ENCODE assay signal across 11 cellular contexts in genomic region chr14:89673499-89674225, GRCh38.
A peak's percentile ranks its signal among the peaks of the same experiment; 100 is the strongest.
DNase-seq lines count a peak whose midpoint lies in the region; ATAC-seq, FAIRE-seq and TF ChIP-seq lines count a peak whose summit lies in the region.
"Had no signal": no experiment of that assay in that cellular context is flagged by ENCODE, and none has a peak within 500 bp of the region (broad histone marks: within the 10 kb centered on the region; RNA-seq: fewer than 3 reads in every experiment).

No MANE protein-coding gene starts in this region.

- H4K91ac ChIP-seq in trophoblast cell (ENCODE audit: low read depth, low read length), result no peak overlapping the region

- H3K9ac ChIP-seq in trophoblast cell (ENCODE audit: low read length), result no peak overlapping the region

- no peak for TF ChIP-seq CTCF in epithelial cell of esophagus (IDR thresholded peaks at IDR 0.05; ENCODE audit: insufficient read depth, low read depth, low read length, missing control alignments)

- H4K12ac ChIP-seq in trophoblast cell (ENCODE audit: low read depth, low read length), result no peak overlapping the region

- no peak overlapping the region for H4K8ac ChIP-seq in trophoblast cell (ENCODE audit: low read depth, low read length)

- no peak for ATAC-seq in HG02623 (IDR thresholded peaks at IDR 0.05; ENCODE audit: unreplicated experiment)

- peaks cover 13 to 18% of the 10 kb centered on the region in 2 experiments for H3K4me1 ChIP-seq in trophoblast cell (ENCODE audit: control insufficient read depth in 1 of 2, insufficient read depth in 2 of 2, low read length in 2 of 2)

- H2AK5ac ChIP-seq in trophoblast cell (ENCODE audit: low read length), result no peak overlapping the region

- no peak overlapping the region for H3K4me3 ChIP-seq in epithelial cell of esophagus (ENCODE audit: low read length)
- H3K4me3 ChIP-seq in trophoblast cell (ENCODE audit: low read depth, low read length), result no peak overlapping the region

- 100% methylated on average over 1 of the region's 7 CpGs for WGBS in trophoblast cell (ENCODE audit: extremely low coverage, insufficient coverage, insufficient read length)

- no peak overlapping the region for H3K18ac ChIP-seq in trophoblast cell (ENCODE audit: low read length)

- no peak overlapping the region for H2BK5ac ChIP-seq in trophoblast cell (ENCODE audit: low read depth, low read length, poor library complexity)

- H2BK12ac ChIP-seq in trophoblast cell (ENCODE audit: low read length), result no peak overlapping the region

- H3K27me3 ChIP-seq in trophoblast cell (ENCODE audit: insufficient read depth, low read length), result no peaks in the 10 kb centered on the region

- no peak overlapping the region for H3K4ac ChIP-seq in trophoblast cell (ENCODE audit: low read depth, low read length)

- no peak overlapping the region for H3K4me2 ChIP-seq in trophoblast cell (ENCODE audit: low read length)

- H3K14ac ChIP-seq in trophoblast cell (ENCODE audit: low read length), result no peak overlapping the region

- FAIRE-seq in HTR-8/SVneo (lab: Jason Lieb, UNC), result no peak
- FAIRE-seq: endothelial cell of umbilical vein, GM12891 had no signal

- no peaks in the 10 kb centered on the region for H3K9me3 ChIP-seq in trophoblast cell (ENCODE audit: insufficient read depth, low read depth, low read length)

- peaks cover 3% of the 10 kb centered on the region for H3K79me1 ChIP-seq in trophoblast cell (ENCODE audit: low read length)

- DNase-seq in GM03348 (ENCODE audit: low spot score) (peak; percentile 66), RPMI7951 (ENCODE audit: low read depth) (peak; percentile 13), epithelial cell of esophagus (ENCODE audit: low read depth) (peak; percentile 23), trophoblast cell (peak; percentile 76 to 82), HTR-8/SVneo (ENCODE audit: insufficient read length, low spot score) (no peak), DMS53 treated with DMSO at 0.1 percent for 48 hours (lab: John Stamatoyannopoulos, UW; ENCODE audit: unreplicated experiment) (no peak)
- DNase-seq: H9, NCI-H1694 had no signal

- H2BK120ac ChIP-seq in trophoblast cell (ENCODE audit: insufficient read depth, low read length, poor library complexity), result no peak overlapping the region

- H3K23ac ChIP-seq in trophoblast cell (ENCODE audit: low read length), result no peak overlapping the region

- H3K79me2 ChIP-seq in trophoblast cell (ENCODE audit: control insufficient read depth, insufficient read depth, low read length, poor library complexity), result no peaks in the 10 kb centered on the region

- H3K27ac ChIP-seq in trophoblast cell (ENCODE audit: low read depth, low read length), result no peak overlapping the region

- H3K36me3 ChIP-seq in trophoblast cell (ENCODE audit: control insufficient read depth in 1 of 2, insufficient read depth in 2 of 2, low read length in 2 of 2), result no peaks in the 10 kb centered on the region

- H2AFZ ChIP-seq in trophoblast cell (ENCODE audit: insufficient read depth, low read length, poor library complexity), result no peak overlapping the region

Comparison
In these comparisons a context has a peak if more than half of its experiments do, and no peak if none do; other contexts are left out.
1. DNase-seq: peak in GM03348 (single experiment), RPMI7951 (single experiment), epithelial cell of esophagus (single experiment) and trophoblast cell (2 of 2); none in HTR-8/SVneo (single experiment) and DMS53 treated with DMSO at 0.1 percent for 48 hours (single experiment).